8 cellular contexts compared by ENCODE assay signal in genomic region chr10:11017575-11018425, GRCh38. TPM values are rescaled to one million over a fixed set of nuclear protein-coding genes. Genes with fewer than 3 reads are reported as not detected.
DNase-seq lines count a peak whose midpoint lies in the region; ATAC-seq and TF ChIP-seq lines count a peak whose summit lies in the region.

TSS of gene CELF2 (plus strand) at chr10:11017872. CDS start at chr10:11018090, 218 bp downstream.

- no peaks in the 10 kb centered on the region for H4K20me1 ChIP-seq in PC-3 (ENCODE audit: low read length)

- no peak within 1 kb of the TSS for H3K9ac ChIP-seq in PC-3 (ENCODE audit: low read length)

- CTCF ChIA-PET in WTC11 (lab: Charles Lee): interaction anchor here (0.6 to 2.0 kb wide), 4 partner anchors 17 to 395 kb away, joined by 3 to 13 read pairs (median 4); no protein-coding TSS in a partner anchor
- CTCF ChIA-PET in PC-3 (lab: Charles Lee): no interaction called here

- POLR2A ChIA-PET in WTC11 (lab: Charles Lee): interaction anchor here (0.9 to 1.4 kb wide), 2 partner anchors 16 to 17 kb away, joined by 3 to 4 read pairs; no protein-coding TSS in a partner anchor
- POLR2A ChIA-PET in PC-3 (lab: Charles Lee; ENCODE audit: unreplicated experiment): no interaction called here

- BruUV-seq in PC-3 (replicated peaks; lab: Mats Ljungman, UMichigan): no TSS peak

- H3K4me2 ChIP-seq in PC-3 (ENCODE audit: low read length): no peak within 1 kb of the TSS

- no peaks in the 10 kb centered on the region for H3K4me1 ChIP-seq in PC-3 (ENCODE audit: insufficient read depth, low read length)

- peak within 1 kb of the TSS; percentile 90 for H3K27ac Mint-ChIP-seq in WTC11
- no peak within 1 kb of the TSS for H3K27ac Mint-ChIP-seq in central memory CD8-positive, alpha-beta T cell (ENCODE audit: low read depth)

- intact Hi-C loops in PC-3 (cut with micrococcal nuclease): no loop called here

- H3K27me3 Mint-ChIP-seq in WTC11 (ENCODE audit: low read depth): peaks cover 29% of the 10 kb centered on the region
- H3K27me3 Mint-ChIP-seq in central memory CD8-positive, alpha-beta T cell: peaks cover 83% of the 10 kb centered on the region

- no peak within 1 kb of the TSS for H2AFZ ChIP-seq in PC-3 (ENCODE audit: low read length)

- DNase-seq in AG20443 (ENCODE audit: low spot score): peak; percentile 56
- DNase-seq in WTC11 (ENCODE audit: low spot score): peak; percentile 84
- no peak for DNase-seq in central memory CD8-positive, alpha-beta T cell (ENCODE audit: low spot score in 2 of 2)
- DNase-seq in kidney epithelial cell (ENCODE audit: low read depth): no peak
- DNase-seq in stimulated activated CD4-positive, alpha-beta T cell treated with anti-CD3 and anti-CD28 coated beads, Interleukin-1b, Interleukin-23, amount 100 ng/mL, for 24 hours (ENCODE audit: low read depth in 4 of 4, low spot score in 1 of 4): peak in 3 of 4 experiments; percentile 12 to 48 (median 28)
- DNase-seq in PC-3: no peak

- H3K27me3 ChIP-seq in kidney epithelial cell (ENCODE audit: control insufficient read depth, insufficient read depth, low read length) (no peaks in the 10 kb centered on the region), PC-3 (ENCODE audit: low read length) (0 out of 2 replicates have a peak, but pooled peaks cover 3% of the 10 kb centered on the region)

- ATAC-seq in GM19324 (IDR thresholded peaks at IDR 0.05; ENCODE audit: low FRiP score, unreplicated experiment) (peak; percentile 74), HG03469 (IDR thresholded peaks at IDR 0.05; ENCODE audit: unreplicated experiment) (peak; percentile 78), WTC11 (peak; percentile 85), PC-3 (no peak)
- peak; percentile 57 for ATAC-seq in central memory CD8-positive, alpha-beta T cell (replicated peaks; ENCODE audit: extremely low read depth, poor library complexity, severe bottlenecking)

- H3K4me3 ChIP-seq in kidney epithelial cell (ENCODE audit: low read depth, low read length) (peak within 1 kb of the TSS; percentile 65), PC-3 (ENCODE audit: low read length) (no peak within 1 kb of the TSS)

- no peak within 1 kb of the TSS for H3K27ac ChIP-seq in PC-3 (ENCODE audit: low read length)

- TF ChIP-seq CTCF in WTC11 (IDR thresholded peaks at IDR 0.05) (no peak), kidney epithelial cell (IDR thresholded peaks at IDR 0.05; ENCODE audit: insufficient read depth, low read length, poor library complexity, severe bottlenecking) (no peak), PC-3 (conservative IDR thresholded peaks at IDR 0.05; ENCODE audit: low read depth, low read length) (no peak)

- no peaks in the 10 kb centered on the region for H3K79me2 ChIP-seq in PC-3 (ENCODE audit: low read length)

- H3K36me3 Mint-ChIP-seq in WTC11: no peaks in the 10 kb centered on the region
- H3K36me3 Mint-ChIP-seq in central memory CD8-positive, alpha-beta T cell (ENCODE audit: insufficient read depth): no peaks in the 10 kb centered on the region

- no peaks in the 10 kb centered on the region for H3F3A ChIP-seq in PC-3 (ENCODE audit: low read length, unreplicated experiment)

- peaks cover 72% of the 10 kb centered on the region for H3K4me1 Mint-ChIP-seq in WTC11
- H3K4me1 Mint-ChIP-seq in central memory CD8-positive, alpha-beta T cell: no peaks in the 10 kb centered on the region

- H3K36me3 ChIP-seq in kidney epithelial cell (ENCODE audit: control insufficient read depth, insufficient read depth, low read length) (no peaks in the 10 kb centered on the region), PC-3 (ENCODE audit: low read depth, low read length) (no peaks in the 10 kb centered on the region)

- no peaks in the 10 kb centered on the region for H3K9me3 Mint-ChIP-seq in WTC11
- H3K9me3 Mint-ChIP-seq in central memory CD8-positive, alpha-beta T cell: no peaks in the 10 kb centered on the region

- no peaks in the 10 kb centered on the region for H3K9me2 ChIP-seq in PC-3 (replicated peaks; ENCODE audit: low read length)

- peak within 1 kb of the TSS; percentile 82 for H3K4me3 Mint-ChIP-seq in WTC11
- H3K4me3 Mint-ChIP-seq in central memory CD8-positive, alpha-beta T cell: peak within 1 kb of the TSS; percentile 64

- no peaks in the 10 kb centered on the region for H3K9me3 ChIP-seq in PC-3 (ENCODE audit: low read length)

TF ChIP-seq in WTC11, 78 proteins besides CTCF, POLR2A, EP300 and RAD21 (continues in another document):
- TF ChIP-seq, protein P1, sequence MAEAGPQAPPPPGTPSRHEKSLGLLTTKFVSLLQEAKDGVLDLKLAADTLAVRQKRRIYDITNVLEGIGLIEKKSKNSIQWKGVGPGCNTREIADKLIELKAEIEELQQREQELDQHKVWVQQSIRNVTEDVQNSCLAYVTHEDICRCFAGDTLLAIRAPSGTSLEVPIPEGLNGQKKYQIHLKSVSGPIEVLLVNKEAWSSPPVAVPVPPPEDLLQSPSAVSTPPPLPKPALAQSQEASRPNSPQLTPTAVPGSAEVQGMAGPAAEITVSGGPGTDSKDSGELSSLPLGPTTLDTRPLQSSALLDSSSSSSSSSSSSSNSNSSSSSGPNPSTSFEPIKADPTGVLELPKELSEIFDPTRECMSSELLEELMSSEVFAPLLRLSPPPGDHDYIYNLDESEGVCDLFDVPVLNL (CRISPR knock-in tag; IDR thresholded peaks at IDR 0.05; ENCODE audit: borderline replicate concordance, low read depth): 0 out of 2 replicates have a peak, but pooled peaks have one; percentile 22
- no peak for TF ChIP-seq SOX15 (CRISPR knock-in tag; IDR thresholded peaks at IDR 0.05)
- no peak for TF ChIP-seq ATF2 (CRISPR knock-in tag; IDR thresholded peaks at IDR 0.05; ENCODE audit: borderline replicate concordance, low read depth)
- TF ChIP-seq SMAD3 (CRISPR knock-in tag; IDR thresholded peaks at IDR 0.05; ENCODE audit: borderline replicate concordance): no peak
- peak; percentile 46; the same call in 1 of the 2 replicates for TF ChIP-seq ARID4B (CRISPR knock-in tag; IDR thresholded peaks at IDR 0.05; ENCODE audit: borderline replicate concordance)
- TF ChIP-seq E2F5 (CRISPR knock-in tag; IDR thresholded peaks at IDR 0.05): peak; percentile 73; the same call in 1 of the 2 replicates
- 0 out of 2 replicates have a peak, but pooled peaks have one; percentile 33 for TF ChIP-seq FOXK1 (CRISPR knock-in tag; IDR thresholded peaks at IDR 0.05)
- no peak for TF ChIP-seq ZNF121 (CRISPR knock-in tag; IDR thresholded peaks at IDR 0.05)
- TF ChIP-seq ETV6 (CRISPR knock-in tag; IDR thresholded peaks at IDR 0.05): no peak
- 0 out of 2 replicates have a peak, but pooled peaks have one; percentile 47 for TF ChIP-seq CREM (CRISPR knock-in tag; IDR thresholded peaks at IDR 0.05)
- no peak for TF ChIP-seq RELA (CRISPR knock-in tag; IDR thresholded peaks at IDR 0.05; ENCODE audit: borderline replicate concordance)
- TF ChIP-seq ZNF219 (CRISPR knock-in tag; IDR thresholded peaks at IDR 0.05; ENCODE audit: borderline replicate concordance): no peak

RNA-seq across cellular contexts. Expression of gene CELF2, which starts in this region (rescaled TPM):
- total RNA-seq in WTC11 (2021) (16.8 to 24.6 TPM (median 17.8 TPM) in 3 replicates), kidney epithelial cell (15.2 and 16.9 TPM in 2 replicates), PC-3 (2014; rRNA removed) (not detected in 2 replicates)

Comparison
In these comparisons a context has a peak if more than half of its experiments do, and no peak if none do; other contexts are left out.
1. RNA of gene CELF2 (total RNA-seq): 16.8 to 24.6 TPM in WTC11 and 15.2 to 16.9 TPM in kidney epithelial cell; not detected in PC-3; every median in the first group is over 10 times any median in the second.
2. DNase-seq: peak in AG20443 (single experiment), WTC11 (single experiment) and stimulated activated CD4-positive, alpha-beta T cell treated with anti-CD3 and anti-CD28 coated beads, Interleukin-1b, Interleukin-23, amount 100 ng/mL, for 24 hours (3 of 4); none in central memory CD8-positive, alpha-beta T cell (0 of 2), kidney epithelial cell (single experiment) and PC-3 (single experiment).